1 cellular context compared by ENCODE assay signal in genomic region chr1:147622731-147623130, GRCh38.
TF ChIP-seq lines count a peak whose summit lies in the region.

No MANE protein-coding gene starts in this region.

TF ChIP-seq in IMR-90, 13 proteins besides CTCF, POLR2A, EP300 and RAD21 (continued from another document):
- TF ChIP-seq ELK1 (IDR thresholded peaks at IDR 0.05; ENCODE audit: borderline replicate concordance, low read depth, low read length), result no peak
